In genomic region chr14:75875958-75876357, GRCh38 we compare ENCODE assay signal across 1 cellular context.
TF ChIP-seq lines count a peak whose summit lies in the region.

No MANE protein-coding gene starts in this region.

TF ChIP-seq in GM12878, 131 proteins besides CTCF, POLR2A, EP300 and RAD21 (continued from another document and continues in another):
- TF ChIP-seq ZBTB33 (IDR thresholded peaks at IDR 0.05) (no peak), SMC3 (IDR thresholded peaks at IDR 0.05; ENCODE audit: borderline replicate concordance, low read length) (no peak), IRF4 (IDR thresholded peaks at IDR 0.05; ENCODE audit: low read depth, low read length) (0 out of 2 replicates have a peak, but pooled peaks have one; percentile 48), PAX5 (IDR thresholded peaks at IDR 0.05; ENCODE audit: borderline replicate concordance, low read depth, low read length) (peak; percentile 72; the same call in 1 of the 2 replicates), SMARCA5 (IDR thresholded peaks at IDR 0.05) (no peak), DPF2 (IDR thresholded peaks at IDR 0.05) (0 out of 2 replicates have a peak, but pooled peaks have one; percentile 50), RFX5 (IDR thresholded peaks at IDR 0.05; ENCODE audit: low read depth, low read length) (no peak), MLLT1 (IDR thresholded peaks at IDR 0.05) (peak; percentile 83), IKZF2 (IDR thresholded peaks at IDR 0.05) (peak in 1 of 2 experiments; percentile 16; a peak in 1 of 4 replicates), MAX (IDR thresholded peaks at IDR 0.05; ENCODE audit: low read depth, low read length) (no peak), STAT1 (conservative IDR thresholded peaks at IDR 0.05) (no peak), RELA (IDR thresholded peaks at IDR 0.05; ENCODE audit: borderline replicate concordance, partially characterized antibody) (no peak), POU2F2 (IDR thresholded peaks at IDR 0.05; ENCODE audit: borderline replicate concordance, low read depth, low read length) (peak; percentile 70; the same call in 1 of the 3 replicates), PRDM15 (CRISPR knock-in tag; IDR thresholded peaks at IDR 0.05) (no peak), RAD51 (IDR thresholded peaks at IDR 0.05) (peak; percentile 59), BCL11A (IDR thresholded peaks at IDR 0.05; ENCODE audit: low read depth, low read length) (peak; percentile 34; the same call in 1 of the 2 replicates), ATF7 (IDR thresholded peaks at IDR 0.05; ENCODE audit: low read depth) (peak; percentile 51; the same call in 1 of the 2 replicates), CBFB (IDR thresholded peaks at IDR 0.05; ENCODE audit: low read depth) (peak; percentile 66; the same call in 1 of the 2 replicates), PBX3 (IDR thresholded peaks at IDR 0.05; ENCODE audit: insufficient replicate concordance, low read depth, low read length) (no peak), RB1 (IDR thresholded peaks at IDR 0.05; ENCODE audit: borderline replicate concordance) (no peak), ZNF687 (IDR thresholded peaks at IDR 0.05) (no peak), CHD2 (IDR thresholded peaks at IDR 0.05; ENCODE audit: borderline replicate concordance, low read depth, low read length) (no peak), JUNB (IDR thresholded peaks at IDR 0.05) (peak; percentile 47), MTA2 (IDR thresholded peaks at IDR 0.05; ENCODE audit: low read depth) (peak; percentile 66), TCF12 (IDR thresholded peaks at IDR 0.05; ENCODE audit: low read depth, low read length) (peak; percentile 67; the same call in 1 of the 2 replicates)
- TF ChIP-seq, protein P1, sequence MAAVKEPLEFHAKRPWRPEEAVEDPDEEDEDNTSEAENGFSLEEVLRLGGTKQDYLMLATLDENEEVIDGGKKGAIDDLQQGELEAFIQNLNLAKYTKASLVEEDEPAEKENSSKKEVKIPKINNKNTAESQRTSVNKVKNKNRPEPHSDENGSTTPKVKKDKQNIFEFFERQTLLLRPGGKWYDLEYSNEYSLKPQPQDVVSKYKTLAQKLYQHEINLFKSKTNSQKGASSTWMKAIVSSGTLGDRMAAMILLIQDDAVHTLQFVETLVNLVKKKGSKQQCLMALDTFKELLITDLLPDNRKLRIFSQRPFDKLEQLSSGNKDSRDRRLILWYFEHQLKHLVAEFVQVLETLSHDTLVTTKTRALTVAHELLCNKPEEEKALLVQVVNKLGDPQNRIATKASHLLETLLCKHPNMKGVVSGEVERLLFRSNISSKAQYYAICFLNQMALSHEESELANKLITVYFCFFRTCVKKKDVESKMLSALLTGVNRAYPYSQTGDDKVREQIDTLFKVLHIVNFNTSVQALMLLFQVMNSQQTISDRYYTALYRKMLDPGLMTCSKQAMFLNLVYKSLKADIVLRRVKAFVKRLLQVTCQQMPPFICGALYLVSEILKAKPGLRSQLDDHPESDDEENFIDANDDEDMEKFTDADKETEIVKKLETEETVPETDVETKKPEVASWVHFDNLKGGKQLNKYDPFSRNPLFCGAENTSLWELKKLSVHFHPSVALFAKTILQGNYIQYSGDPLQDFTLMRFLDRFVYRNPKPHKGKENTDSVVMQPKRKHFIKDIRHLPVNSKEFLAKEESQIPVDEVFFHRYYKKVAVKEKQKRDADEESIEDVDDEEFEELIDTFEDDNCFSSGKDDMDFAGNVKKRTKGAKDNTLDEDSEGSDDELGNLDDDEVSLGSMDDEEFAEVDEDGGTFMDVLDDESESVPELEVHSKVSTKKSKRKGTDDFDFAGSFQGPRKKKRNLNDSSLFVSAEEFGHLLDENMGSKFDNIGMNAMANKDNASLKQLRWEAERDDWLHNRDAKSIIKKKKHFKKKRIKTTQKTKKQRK (IDR thresholded peaks at IDR 0.05; ENCODE audit: low read depth, low read length), result no peak
- TF ChIP-seq, protein P2, sequence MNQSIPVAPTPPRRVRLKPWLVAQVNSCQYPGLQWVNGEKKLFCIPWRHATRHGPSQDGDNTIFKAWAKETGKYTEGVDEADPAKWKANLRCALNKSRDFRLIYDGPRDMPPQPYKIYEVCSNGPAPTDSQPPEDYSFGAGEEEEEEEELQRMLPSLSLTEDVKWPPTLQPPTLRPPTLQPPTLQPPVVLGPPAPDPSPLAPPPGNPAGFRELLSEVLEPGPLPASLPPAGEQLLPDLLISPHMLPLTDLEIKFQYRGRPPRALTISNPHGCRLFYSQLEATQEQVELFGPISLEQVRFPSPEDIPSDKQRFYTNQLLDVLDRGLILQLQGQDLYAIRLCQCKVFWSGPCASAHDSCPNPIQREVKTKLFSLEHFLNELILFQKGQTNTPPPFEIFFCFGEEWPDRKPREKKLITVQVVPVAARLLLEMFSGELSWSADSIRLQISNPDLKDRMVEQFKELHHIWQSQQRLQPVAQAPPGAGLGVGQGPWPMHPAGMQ (IDR thresholded peaks at IDR 0.05; ENCODE audit: borderline replicate concordance), result peak; percentile 36; the same call in 1 of the 2 replicates
- TF ChIP-seq, protein P3, sequence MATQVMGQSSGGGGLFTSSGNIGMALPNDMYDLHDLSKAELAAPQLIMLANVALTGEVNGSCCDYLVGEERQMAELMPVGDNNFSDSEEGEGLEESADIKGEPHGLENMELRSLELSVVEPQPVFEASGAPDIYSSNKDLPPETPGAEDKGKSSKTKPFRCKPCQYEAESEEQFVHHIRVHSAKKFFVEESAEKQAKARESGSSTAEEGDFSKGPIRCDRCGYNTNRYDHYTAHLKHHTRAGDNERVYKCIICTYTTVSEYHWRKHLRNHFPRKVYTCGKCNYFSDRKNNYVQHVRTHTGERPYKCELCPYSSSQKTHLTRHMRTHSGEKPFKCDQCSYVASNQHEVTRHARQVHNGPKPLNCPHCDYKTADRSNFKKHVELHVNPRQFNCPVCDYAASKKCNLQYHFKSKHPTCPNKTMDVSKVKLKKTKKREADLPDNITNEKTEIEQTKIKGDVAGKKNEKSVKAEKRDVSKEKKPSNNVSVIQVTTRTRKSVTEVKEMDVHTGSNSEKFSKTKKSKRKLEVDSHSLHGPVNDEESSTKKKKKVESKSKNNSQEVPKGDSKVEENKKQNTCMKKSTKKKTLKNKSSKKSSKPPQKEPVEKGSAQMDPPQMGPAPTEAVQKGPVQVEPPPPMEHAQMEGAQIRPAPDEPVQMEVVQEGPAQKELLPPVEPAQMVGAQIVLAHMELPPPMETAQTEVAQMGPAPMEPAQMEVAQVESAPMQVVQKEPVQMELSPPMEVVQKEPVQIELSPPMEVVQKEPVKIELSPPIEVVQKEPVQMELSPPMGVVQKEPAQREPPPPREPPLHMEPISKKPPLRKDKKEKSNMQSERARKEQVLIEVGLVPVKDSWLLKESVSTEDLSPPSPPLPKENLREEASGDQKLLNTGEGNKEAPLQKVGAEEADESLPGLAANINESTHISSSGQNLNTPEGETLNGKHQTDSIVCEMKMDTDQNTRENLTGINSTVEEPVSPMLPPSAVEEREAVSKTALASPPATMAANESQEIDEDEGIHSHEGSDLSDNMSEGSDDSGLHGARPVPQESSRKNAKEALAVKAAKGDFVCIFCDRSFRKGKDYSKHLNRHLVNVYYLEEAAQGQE (IDR thresholded peaks at IDR 0.05; ENCODE audit: low read depth, low read length), result no peak
- TF ChIP-seq, protein P4, sequence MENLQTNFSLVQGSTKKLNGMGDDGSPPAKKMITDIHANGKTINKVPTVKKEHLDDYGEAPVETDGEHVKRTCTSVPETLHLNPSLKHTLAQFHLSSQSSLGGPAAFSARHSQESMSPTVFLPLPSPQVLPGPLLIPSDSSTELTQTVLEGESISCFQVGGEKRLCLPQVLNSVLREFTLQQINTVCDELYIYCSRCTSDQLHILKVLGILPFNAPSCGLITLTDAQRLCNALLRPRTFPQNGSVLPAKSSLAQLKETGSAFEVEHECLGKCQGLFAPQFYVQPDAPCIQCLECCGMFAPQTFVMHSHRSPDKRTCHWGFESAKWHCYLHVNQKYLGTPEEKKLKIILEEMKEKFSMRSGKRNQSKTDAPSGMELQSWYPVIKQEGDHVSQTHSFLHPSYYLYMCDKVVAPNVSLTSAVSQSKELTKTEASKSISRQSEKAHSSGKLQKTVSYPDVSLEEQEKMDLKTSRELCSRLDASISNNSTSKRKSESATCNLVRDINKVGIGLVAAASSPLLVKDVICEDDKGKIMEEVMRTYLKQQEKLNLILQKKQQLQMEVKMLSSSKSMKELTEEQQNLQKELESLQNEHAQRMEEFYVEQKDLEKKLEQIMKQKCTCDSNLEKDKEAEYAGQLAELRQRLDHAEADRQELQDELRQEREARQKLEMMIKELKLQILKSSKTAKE (IDR thresholded peaks at IDR 0.05; ENCODE audit: low read depth, poor library complexity, severe bottlenecking), result peak; percentile 59
